In genomic region chr2:64439194-64439593, GRCh38 we compare ENCODE assay signal across 19 cellular contexts. TPM values are rescaled to one million over a fixed set of nuclear protein-coding genes. Genes with fewer than 3 reads are reported as not detected.
DNase-seq lines count a peak whose midpoint lies in the region; ATAC-seq and TF ChIP-seq lines count a peak whose summit lies in the region.
"Had no signal": no experiment of that assay in that cellular context is flagged by ENCODE, and none has a peak within 500 bp of the region (broad histone marks: within the 10 kb centered on the region; RNA-seq: fewer than 3 reads in every experiment).

No MANE protein-coding gene starts in this region.

- no peak for TF ChIP-seq POLR2A in esophagus squamous epithelium (IDR thresholded peaks at IDR 0.05)

- H3K27ac ChIP-seq in left lung (no peak overlapping the region), esophagus squamous epithelium (no peak overlapping the region)
- H3K27ac ChIP-seq in CD8-positive, alpha-beta T cell (ENCODE audit: low read depth, low read length), result no peak overlapping the region
- H3K27ac ChIP-seq: SJSA1 had no signal

- ATAC-seq in left lung, result peak; percentile 86
- no peak for ATAC-seq in CD8-positive, alpha-beta T cell
- ATAC-seq in GM19035 (IDR thresholded peaks at IDR 0.05; ENCODE audit: unreplicated experiment), result no peak
- ATAC-seq: Panc1 had no signal

- TF ChIP-seq CTCF in left lung (IDR thresholded peaks at IDR 0.05) (no peak), esophagus squamous epithelium (IDR thresholded peaks at IDR 0.05) (no peak)
- no peak for TF ChIP-seq CTCF in CD8-positive, alpha-beta T cell (IDR thresholded peaks at IDR 0.05)

- intact Hi-C loops in left lung (cut with DNase I), result no loop called here
- intact Hi-C loops in esophagus squamous epithelium (cut with DNase I), result no loop called here
- intact Hi-C loops in CD8-positive, alpha-beta T cell (cut with DNase I, micrococcal nuclease), result no loop called here

- H3K27me3 Mint-ChIP-seq in CD8-positive, alpha-beta T cell (ENCODE audit: low read depth), result peaks cover 27% of the 10 kb centered on the region

- DNase-seq in NCI-H510A treated with DMSO at 0.1 percent for 48 hours (lab: John Stamatoyannopoulos, UW) (peak; percentile 22), NCI-H510A (lab: John Stamatoyannopoulos, UW) (no peak), NCI-H82 (lab: John Stamatoyannopoulos, UW) (peak; percentile 80), left lung (no peak), esophagus squamous epithelium (lab: John Stamatoyannopoulos, UW) (no peak), NOMO-1 treated with dmso at 0.1 percent for 144 hours (lab: John Stamatoyannopoulos, UW; ENCODE audit: unreplicated experiment) (no peak)
- no peak for DNase-seq in CD8-positive, alpha-beta T cell
- DNase-seq: BE2C; Caco-2; CD4-positive, CD25-positive, alpha-beta regulatory T cell; DMS153; KG1; NCI-H1105 treated with DMSO at 0.1 percent for 48 hours; NCI-H2029; NCI-H2171 treated with DMSO at 0.1 percent for 48 hours; NCI-H774 had no signal

- H3K36me3 ChIP-seq in left lung, result no peaks in the 10 kb centered on the region
- H3K36me3 ChIP-seq in esophagus squamous epithelium, result no peaks in the 10 kb centered on the region
- H3K36me3 ChIP-seq in CD8-positive, alpha-beta T cell (ENCODE audit: insufficient read depth, low read length), result no peaks in the 10 kb centered on the region
- H3K36me3 ChIP-seq: BE2C, SJSA1 had no signal

- no peaks in the 10 kb centered on the region for H3K9me3 ChIP-seq in left lung
- H3K9me3 ChIP-seq in esophagus squamous epithelium, result no peaks in the 10 kb centered on the region
- H3K9me3 ChIP-seq in CD8-positive, alpha-beta T cell (ENCODE audit: low read length), result no peaks in the 10 kb centered on the region
- H3K9me3 ChIP-seq: BE2C, Caco-2, SJSA1 had no signal

- CTCF ChIA-PET in CD8-positive, alpha-beta T cell (lab: Charles Lee), result no interaction called here

- H3K4me1 Mint-ChIP-seq in CD8-positive, alpha-beta T cell (ENCODE audit: low read depth), result no peaks in the 10 kb centered on the region
- H3K4me1 Mint-ChIP-seq: CD4-positive, CD25-positive, alpha-beta regulatory T cell had no signal

- no peak overlapping the region for H3K4me3 Mint-ChIP-seq in CD8-positive, alpha-beta T cell
- H3K4me3 Mint-ChIP-seq: CD4-positive, CD25-positive, alpha-beta regulatory T cell had no signal

- H3K9me3 Mint-ChIP-seq in CD8-positive, alpha-beta T cell, result no peaks in the 10 kb centered on the region

- H3K4me1 ChIP-seq in left lung (no peaks in the 10 kb centered on the region), esophagus squamous epithelium (peaks cover 0 to 24% (median 0%) of the 10 kb centered on the region in 3 donors)
- no peaks in the 10 kb centered on the region for H3K4me1 ChIP-seq in CD8-positive, alpha-beta T cell (ENCODE audit: insufficient read depth, low read length)
- H3K4me1 ChIP-seq: BE2C, SJSA1 had no signal

- no peaks in the 10 kb centered on the region for H3K36me3 Mint-ChIP-seq in CD8-positive, alpha-beta T cell
- H3K36me3 Mint-ChIP-seq: CD4-positive, CD25-positive, alpha-beta regulatory T cell had no signal

- no peaks in the 10 kb centered on the region for H3K27me3 ChIP-seq in left lung
- H3K27me3 ChIP-seq in esophagus squamous epithelium, result no peaks in the 10 kb centered on the region
- no peaks in the 10 kb centered on the region for H3K27me3 ChIP-seq in CD8-positive, alpha-beta T cell (ENCODE audit: insufficient read depth, low read length)
- H3K27me3 ChIP-seq: BE2C had no signal

- H3K27ac Mint-ChIP-seq in CD8-positive, alpha-beta T cell, result no peak overlapping the region
- H3K27ac Mint-ChIP-seq: CD4-positive, CD25-positive, alpha-beta regulatory T cell had no signal

- H3K4me3 ChIP-seq in left lung, result no peak overlapping the region
- no peak overlapping the region for H3K4me3 ChIP-seq in esophagus squamous epithelium
- H3K4me3 ChIP-seq in CD8-positive, alpha-beta T cell (ENCODE audit: low read depth, low read length), result no peak overlapping the region
- H3K4me3 ChIP-seq: SJSA1 had no signal

- POLR2A ChIA-PET in CD8-positive, alpha-beta T cell (lab: Charles Lee), result no interaction called here

RNA-seq across cellular contexts. Expression of gene LGALSL, which starts 14.8 kb away (rescaled TPM):
- total RNA-seq in left lung (10 to 100 TPM; 33.5 to 34.1 TPM), esophagus squamous epithelium (10 to 100 TPM; 16.4 to 56.0 (median 33.5) TPM)
- under 1 TPM; 0.35 to 0.39 TPM for total RNA-seq in CD8-positive, alpha-beta T cell

Comparison
In these comparisons a context has a peak if more than half of its experiments do, and no peak if none do; other contexts are left out.
1. DNase-seq: peak in NCI-H510A treated with DMSO at 0.1 percent for 48 hours (single experiment) and NCI-H82 (single experiment); none in NCI-H510A (single experiment), left lung (0 of 2), esophagus squamous epithelium (single experiment), NOMO-1 treated with dmso at 0.1 percent for 144 hours (single experiment) and CD8-positive, alpha-beta T cell (0 of 7).
2. RNA of gene LGALSL, which starts 14.8 kb away (total RNA-seq): 16.4 to 56.0 TPM in esophagus squamous epithelium and 33.5 to 34.1 TPM in left lung; 0.35 to 0.39 TPM in CD8-positive, alpha-beta T cell; every median in the first group is over 10 times any median in the second.